Comparison of ENCODE assay signal across 8 cellular contexts in the genomic region with DNA sequence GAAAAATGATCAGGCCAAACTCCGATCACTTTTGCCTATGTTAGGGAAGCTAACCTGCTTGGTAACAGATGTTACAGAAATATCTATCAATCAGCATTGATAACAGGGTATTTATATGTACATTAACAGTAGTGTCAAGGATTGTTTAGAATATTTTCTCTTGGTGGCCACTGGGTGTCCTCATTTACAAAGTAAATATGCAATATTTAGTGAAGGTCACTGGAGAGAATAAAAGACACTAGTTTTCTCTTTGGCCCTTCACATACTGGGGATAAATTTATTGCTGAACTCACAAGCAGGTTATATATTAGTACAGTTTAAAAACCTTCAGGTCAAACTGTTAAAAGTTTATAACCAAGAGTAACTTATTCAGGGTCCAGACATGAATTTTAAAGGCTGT.
DNase-seq lines count a peak whose midpoint lies in the region; ATAC-seq and TF ChIP-seq lines count a peak whose summit lies in the region.

No MANE protein-coding gene starts in this region.

- peak; percentile 38; the same call in 1 of the 2 replicates for TF ChIP-seq CTCF in BJ (IDR thresholded peaks at IDR 0.05; ENCODE audit: insufficient read depth, low read depth, low read length)
- peak; percentile 39 for TF ChIP-seq CTCF in epithelial cell of esophagus (IDR thresholded peaks at IDR 0.05; ENCODE audit: insufficient read depth, low read depth, low read length, missing control alignments)

- CTCF ChIA-PET in BJ (lab: Yijun Ruan, JAX): interaction anchor here (0.7 to 2.6 kb wide), 20 partner anchors 10 to 778 kb away, joined by 3 to 12 read pairs (median 4); no protein-coding TSS in a partner anchor

- no peaks in the 10 kb centered on the region for H3K36me3 ChIP-seq in BJ (ENCODE audit: control insufficient read depth, insufficient read depth, low read length)

- H3K4me3 ChIP-seq in BJ (ENCODE audit: low read depth, low read length) (no peak overlapping the region), epithelial cell of esophagus (ENCODE audit: low read length) (no peak overlapping the region)

- H3K27me3 ChIP-seq in BJ (ENCODE audit: control insufficient read depth, insufficient read depth, low read length): no peaks in the 10 kb centered on the region

- ATAC-seq in GM18868 (IDR thresholded peaks at IDR 0.05; ENCODE audit: unreplicated experiment): peak; percentile 65
- ATAC-seq in HG02623 (IDR thresholded peaks at IDR 0.05; ENCODE audit: unreplicated experiment): no peak

- POLR2A ChIA-PET in BJ (lab: Charles Lee): no interaction called here

- DNase-seq in BJ (ENCODE audit: low read depth) (no peak), OCI-M1 (lab: John Stamatoyannopoulos, UW) (peak; percentile 45), epithelial cell of esophagus (ENCODE audit: low read depth) (peak; percentile 29), pons (ENCODE audit: low spot score) (peak; percentile 88), DMS153 (lab: John Stamatoyannopoulos, UW) (no peak)
- DNase-seq in activated effector memory CD4-positive, alpha-beta T cell treated with Interleukin-2 at 50 U/mL for 16 hours: no peak

Comparison
In these comparisons a context has a peak if more than half of its experiments do, and no peak if none do; other contexts are left out.
1. DNase-seq: peak in OCI-M1 (single experiment), epithelial cell of esophagus (single experiment) and pons (single experiment); none in BJ (single experiment), activated effector memory CD4-positive, alpha-beta T cell treated with Interleukin-2 at 50 U/mL for 16 hours (single experiment) and DMS153 (single experiment).